In the genomic region with DNA sequence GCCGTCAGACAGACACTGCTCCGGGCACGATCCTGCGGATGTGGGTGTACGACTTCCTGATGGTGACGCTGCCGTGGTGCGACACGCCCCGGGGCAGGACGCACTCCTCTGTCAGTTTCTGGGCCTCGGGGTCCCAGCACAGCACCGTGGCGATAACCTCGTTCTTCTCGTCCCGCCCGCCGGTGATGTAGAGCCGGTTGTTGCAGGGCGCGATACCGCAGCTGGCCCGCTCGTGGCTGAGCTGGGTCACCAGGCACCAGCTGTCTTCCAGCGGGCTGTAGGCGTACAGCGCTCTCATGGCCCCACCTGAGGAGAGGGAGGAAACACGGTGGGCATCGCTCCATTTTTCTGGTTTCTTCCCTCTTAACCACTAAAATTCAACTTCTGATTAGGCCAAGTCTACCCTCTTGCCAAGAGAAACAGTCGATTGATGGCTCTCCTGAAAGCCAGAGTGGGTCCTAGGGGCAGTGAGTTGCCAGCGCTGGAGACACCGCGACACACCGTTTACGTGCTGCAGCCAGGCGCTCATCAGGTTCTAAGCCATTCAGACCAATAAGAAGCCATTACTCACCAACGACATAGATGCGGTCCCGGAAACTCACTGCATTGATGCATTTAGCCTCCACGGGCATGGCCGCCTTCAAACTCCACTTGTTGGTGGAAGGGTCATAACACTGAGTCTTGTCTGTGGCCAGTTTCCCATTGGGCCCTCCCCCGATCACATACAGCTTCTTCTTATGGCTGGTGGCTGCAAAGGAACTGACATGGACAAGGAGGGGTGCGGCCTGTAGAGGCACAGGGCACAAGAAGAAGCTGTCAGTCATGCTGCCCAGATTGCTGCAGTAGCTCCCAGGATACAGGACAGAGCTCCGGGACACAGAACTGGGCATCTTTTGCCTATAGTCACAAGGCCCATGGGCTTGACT, we compare ENCODE assay signal across 1 cellular context.
TF ChIP-seq lines count a peak whose summit lies in the region.

No MANE protein-coding gene starts in this region.

TF ChIP-seq in IMR-90, 13 proteins besides CTCF, POLR2A, EP300 and RAD21:
- TF ChIP-seq, protein P1, sequence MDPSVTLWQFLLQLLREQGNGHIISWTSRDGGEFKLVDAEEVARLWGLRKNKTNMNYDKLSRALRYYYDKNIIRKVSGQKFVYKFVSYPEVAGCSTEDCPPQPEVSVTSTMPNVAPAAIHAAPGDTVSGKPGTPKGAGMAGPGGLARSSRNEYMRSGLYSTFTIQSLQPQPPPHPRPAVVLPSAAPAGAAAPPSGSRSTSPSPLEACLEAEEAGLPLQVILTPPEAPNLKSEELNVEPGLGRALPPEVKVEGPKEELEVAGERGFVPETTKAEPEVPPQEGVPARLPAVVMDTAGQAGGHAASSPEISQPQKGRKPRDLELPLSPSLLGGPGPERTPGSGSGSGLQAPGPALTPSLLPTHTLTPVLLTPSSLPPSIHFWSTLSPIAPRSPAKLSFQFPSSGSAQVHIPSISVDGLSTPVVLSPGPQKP (IDR thresholded peaks at IDR 0.05; ENCODE audit: borderline replicate concordance, low read depth, low read length): no peak
- TF ChIP-seq MAFK (IDR thresholded peaks at IDR 0.05; ENCODE audit: low read depth, low read length): no peak
- no peak for TF ChIP-seq BHLHE40 (IDR thresholded peaks at IDR 0.05; ENCODE audit: low read depth, low read length)
- TF ChIP-seq FOS (IDR thresholded peaks at IDR 0.05; ENCODE audit: low read depth, low read length): no peak
